ENCODE assay signal across 1 cellular context in the genomic region with DNA sequence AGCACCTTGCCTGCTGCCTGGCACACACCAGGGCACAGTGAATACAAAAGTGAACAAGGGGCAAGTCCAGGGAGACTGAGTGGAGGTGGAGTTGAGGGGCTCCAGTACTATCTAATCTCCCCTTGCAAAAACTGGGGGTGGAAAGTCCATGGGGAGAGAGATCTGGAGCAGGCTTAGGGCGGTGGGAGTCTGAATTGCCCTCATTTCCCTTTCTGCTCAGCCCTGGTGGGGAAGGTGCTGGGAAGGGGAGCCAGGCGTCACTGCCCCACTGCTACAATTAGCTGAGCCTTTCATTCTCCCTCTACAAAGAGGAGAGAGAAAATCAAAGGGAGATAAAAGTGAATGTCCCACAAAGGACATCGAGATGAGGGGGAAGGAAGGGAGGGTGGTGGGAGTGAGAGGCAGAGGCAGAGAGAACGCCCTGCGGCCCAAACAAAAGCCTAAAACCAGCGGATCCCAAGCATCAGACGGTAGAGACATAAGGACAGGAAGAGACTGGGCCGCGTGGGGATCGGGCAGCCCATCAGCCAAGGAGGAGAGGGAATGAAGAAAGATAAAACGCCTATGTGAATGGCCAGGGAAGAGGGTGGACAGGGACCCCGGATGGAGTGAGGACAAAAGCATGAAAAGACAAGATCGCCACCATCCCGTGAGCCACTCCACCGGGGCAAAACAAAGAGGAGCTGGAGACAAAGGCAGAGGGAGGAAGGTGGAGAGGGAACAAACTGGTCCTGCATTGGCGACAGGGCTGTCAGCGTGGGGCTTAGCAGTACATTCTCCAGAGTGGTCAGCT.
TF ChIP-seq lines count a peak whose summit lies in the region.

No MANE protein-coding gene starts in this region.

TF ChIP-seq in GM23338, 12 proteins besides CTCF, POLR2A, EP300 and RAD21:
- TF ChIP-seq, protein P1, sequence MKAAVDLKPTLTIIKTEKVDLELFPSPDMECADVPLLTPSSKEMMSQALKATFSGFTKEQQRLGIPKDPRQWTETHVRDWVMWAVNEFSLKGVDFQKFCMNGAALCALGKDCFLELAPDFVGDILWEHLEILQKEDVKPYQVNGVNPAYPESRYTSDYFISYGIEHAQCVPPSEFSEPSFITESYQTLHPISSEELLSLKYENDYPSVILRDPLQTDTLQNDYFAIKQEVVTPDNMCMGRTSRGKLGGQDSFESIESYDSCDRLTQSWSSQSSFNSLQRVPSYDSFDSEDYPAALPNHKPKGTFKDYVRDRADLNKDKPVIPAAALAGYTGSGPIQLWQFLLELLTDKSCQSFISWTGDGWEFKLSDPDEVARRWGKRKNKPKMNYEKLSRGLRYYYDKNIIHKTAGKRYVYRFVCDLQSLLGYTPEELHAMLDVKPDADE (IDR thresholded peaks at IDR 0.05): no peak
- TF ChIP-seq POLR2AphosphoS5 (IDR thresholded peaks at IDR 0.05; ENCODE audit: low read depth): no peak
- no peak for TF ChIP-seq CREB1 (CRISPR knock-in tag; IDR thresholded peaks at IDR 0.05; ENCODE audit: low read depth)
- TF ChIP-seq, protein P2, sequence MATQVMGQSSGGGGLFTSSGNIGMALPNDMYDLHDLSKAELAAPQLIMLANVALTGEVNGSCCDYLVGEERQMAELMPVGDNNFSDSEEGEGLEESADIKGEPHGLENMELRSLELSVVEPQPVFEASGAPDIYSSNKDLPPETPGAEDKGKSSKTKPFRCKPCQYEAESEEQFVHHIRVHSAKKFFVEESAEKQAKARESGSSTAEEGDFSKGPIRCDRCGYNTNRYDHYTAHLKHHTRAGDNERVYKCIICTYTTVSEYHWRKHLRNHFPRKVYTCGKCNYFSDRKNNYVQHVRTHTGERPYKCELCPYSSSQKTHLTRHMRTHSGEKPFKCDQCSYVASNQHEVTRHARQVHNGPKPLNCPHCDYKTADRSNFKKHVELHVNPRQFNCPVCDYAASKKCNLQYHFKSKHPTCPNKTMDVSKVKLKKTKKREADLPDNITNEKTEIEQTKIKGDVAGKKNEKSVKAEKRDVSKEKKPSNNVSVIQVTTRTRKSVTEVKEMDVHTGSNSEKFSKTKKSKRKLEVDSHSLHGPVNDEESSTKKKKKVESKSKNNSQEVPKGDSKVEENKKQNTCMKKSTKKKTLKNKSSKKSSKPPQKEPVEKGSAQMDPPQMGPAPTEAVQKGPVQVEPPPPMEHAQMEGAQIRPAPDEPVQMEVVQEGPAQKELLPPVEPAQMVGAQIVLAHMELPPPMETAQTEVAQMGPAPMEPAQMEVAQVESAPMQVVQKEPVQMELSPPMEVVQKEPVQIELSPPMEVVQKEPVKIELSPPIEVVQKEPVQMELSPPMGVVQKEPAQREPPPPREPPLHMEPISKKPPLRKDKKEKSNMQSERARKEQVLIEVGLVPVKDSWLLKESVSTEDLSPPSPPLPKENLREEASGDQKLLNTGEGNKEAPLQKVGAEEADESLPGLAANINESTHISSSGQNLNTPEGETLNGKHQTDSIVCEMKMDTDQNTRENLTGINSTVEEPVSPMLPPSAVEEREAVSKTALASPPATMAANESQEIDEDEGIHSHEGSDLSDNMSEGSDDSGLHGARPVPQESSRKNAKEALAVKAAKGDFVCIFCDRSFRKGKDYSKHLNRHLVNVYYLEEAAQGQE (IDR thresholded peaks at IDR 0.05; ENCODE audit: unreplicated experiment): no peak
- no peak for TF ChIP-seq ZNF331 (CRISPR knock-in tag; IDR thresholded peaks at IDR 0.05; ENCODE audit: low read depth)
- TF ChIP-seq ZNF462 (CRISPR knock-in tag; IDR thresholded peaks at IDR 0.05): no peak
- no peak for TF ChIP-seq STAT1 (IDR thresholded peaks at IDR 0.05; ENCODE audit: unreplicated experiment)
- TF ChIP-seq ZNF114 (CRISPR knock-in tag; IDR thresholded peaks at IDR 0.05): no peak
- TF ChIP-seq EZH2 (IDR thresholded peaks at IDR 0.05; ENCODE audit: low read depth, unreplicated experiment): no peak
- TF ChIP-seq EZH2phosphoT487 (IDR thresholded peaks at IDR 0.05; ENCODE audit: unreplicated experiment): no peak
- TF ChIP-seq NANOG (IDR thresholded peaks at IDR 0.05; ENCODE audit: borderline replicate concordance): no peak
- no peak for TF ChIP-seq JUNB (IDR thresholded peaks at IDR 0.05; ENCODE audit: unreplicated experiment)
